30 cellular contexts compared by ENCODE assay signal in the genomic region with DNA sequence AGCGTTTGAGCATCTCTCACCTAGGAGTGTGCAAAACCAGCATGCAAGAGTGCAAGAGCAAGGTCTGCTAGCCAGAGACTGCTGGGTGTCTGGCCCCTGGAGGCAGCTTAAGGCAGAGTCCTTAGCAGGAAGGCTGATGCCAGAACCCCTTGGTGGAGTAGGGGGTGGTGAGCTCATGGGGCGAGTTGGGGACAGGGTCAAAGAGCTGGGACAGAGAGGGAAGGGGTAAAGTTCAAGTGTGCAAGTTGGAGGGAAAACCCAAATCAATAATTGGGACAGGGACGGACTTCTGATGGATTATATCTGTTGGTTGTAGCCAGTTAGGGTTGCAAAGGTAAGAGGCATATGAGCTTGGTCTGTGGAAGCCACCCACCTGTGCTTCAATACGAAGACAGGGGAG.
"Had no signal": no experiment of that assay in that cellular context is flagged by ENCODE, and none has a peak within 500 bp of the region (broad histone marks: within the 10 kb centered on the region; RNA-seq: fewer than 3 reads in every experiment).

No MANE protein-coding gene starts in this region.

- H3K9me3 Mint-ChIP-seq: activated CD4-positive, alpha-beta T cell treated with anti-CD3 and anti-CD28 coated beads, Interleukin-2, amount 10 ng/mL, durations not matched to agents 7 days and 5 days; activated naive CD4-positive, alpha-beta T cell treated with anti-CD3 and anti-CD28 coated beads, Interleukin-2, amount 10 ng/mL, durations not matched to agents 7 days and 5 days; activated naive CD8-positive, alpha-beta T cell treated with anti-CD3 and anti-CD28 coated beads, Interleukin-2, amount 10 ng/mL, durations not matched to agents 7 days and 5 days; activated T-cell treated with anti-CD3 and anti-CD28 coated beads, Interleukin-2, amount 50 U/mL, for 24 hours; endodermal cell had no signal

- H3K4me3 ChIP-seq: ascending aorta, breast epithelium, cardiac muscle cell, colonic mucosa, esophagus squamous epithelium, gastroesophageal sphincter had no signal

- H3K27ac ChIP-seq: ascending aorta, breast epithelium, cardiac muscle cell, colonic mucosa, esophagus squamous epithelium, gastroesophageal sphincter had no signal

- H3K36me3 ChIP-seq: ascending aorta, breast epithelium, cardiac muscle cell, colonic mucosa, esophagus squamous epithelium, gastroesophageal sphincter had no signal

- ATAC-seq: activated naive CD4-positive, alpha-beta T cell treated with anti-CD3 and anti-CD28 coated beads, Interleukin-2, amount 50 U/mL, for 72 hours; activated T-cell treated with anti-CD3 and anti-CD28 coated beads, Interleukin-2, amount 50 U/mL, for 72 hours; gastroesophageal sphincter; T-helper 17 cell had no signal

- H3K27me3 ChIP-seq: ascending aorta, breast epithelium, cardiac muscle cell, colonic mucosa, gastroesophageal sphincter had no signal

- H3K27me3 Mint-ChIP-seq: activated CD4-positive, alpha-beta memory T cell treated with anti-CD3 and anti-CD28 coated beads, Interleukin-2, amount 10 ng/mL, durations not matched to agents 7 days and 5 days; activated CD4-positive, alpha-beta T cell treated with anti-CD3 and anti-CD28 coated beads, Interleukin-2, amount 10 ng/mL, durations not matched to agents 7 days and 5 days; activated naive CD4-positive, alpha-beta T cell treated with anti-CD3 and anti-CD28 coated beads, Interleukin-2, amount 10 ng/mL, durations not matched to agents 7 days and 5 days; activated naive CD8-positive, alpha-beta T cell treated with anti-CD3 and anti-CD28 coated beads, Interleukin-2, amount 10 ng/mL, durations not matched to agents 7 days and 5 days had no signal

- DNase-seq: activated CD4-positive, alpha-beta memory T cell treated with anti-CD3 and anti-CD28 coated beads, Interleukin-2, amount 10 ng/mL, durations not matched to agents 7 days and 5 days; activated CD4-positive, alpha-beta T cell treated with anti-CD3 and anti-CD28 coated beads for 1 hour; activated CD4-positive, alpha-beta T cell treated with anti-CD3 and anti-CD28 coated beads for 4 hours; activated CD4-positive, alpha-beta T cell treated with anti-CD3 and anti-CD28 coated beads, Interleukin-2, amount 10 ng/mL, durations not matched to agents 7 days and 5 days; activated CD4-positive, alpha-beta T cell treated with anti-CD3 and anti-CD28 coated beads, Interleukin-2, amount 50 U/mL, for 4 hours; activated CD8-positive, alpha-beta memory T cell treated with anti-CD3 and anti-CD28 coated beads, Interleukin-2, amount 50 U/mL, for 48 hours; activated gamma-delta T cell; activated naive CD4-positive, alpha-beta T cell; activated naive CD4-positive, alpha-beta T cell treated with anti-CD3 and anti-CD28 coated beads, Interleukin-2, amount 10 ng/mL, durations not matched to agents 7 days and 5 days; activated naive CD8-positive, alpha-beta T cell treated with anti-CD3 and anti-CD28 coated beads, Interleukin-2, amount 10 ng/mL, durations not matched to agents 7 days and 5 days; activated T-cell treated with anti-CD3 and anti-CD28 coated beads for 4 hours; activated T-cell treated with anti-CD3 and anti-CD28 coated beads, Interleukin-2, amount 50 U/mL, for 24 hours; activated T-cell treated with anti-CD3 and anti-CD28 coated beads, Interleukin-2, amount 50 U/mL, for 72 hours; central memory CD4-positive, alpha-beta T cell; cerebellar nuclear complex; colonic mucosa; effector memory CD4-positive, alpha-beta T cell; endodermal cell; esophagus squamous epithelium; foreskin melanocyte; T-helper 1 cell; T-helper 17 cell; T1000 had no signal

- H3K27ac Mint-ChIP-seq: activated CD4-positive, alpha-beta memory T cell treated with anti-CD3 and anti-CD28 coated beads, Interleukin-2, amount 10 ng/mL, durations not matched to agents 7 days and 5 days; activated CD4-positive, alpha-beta T cell treated with anti-CD3 and anti-CD28 coated beads, Interleukin-2, amount 10 ng/mL, durations not matched to agents 7 days and 5 days; activated naive CD4-positive, alpha-beta T cell treated with anti-CD3 and anti-CD28 coated beads, Interleukin-2, amount 10 ng/mL, durations not matched to agents 7 days and 5 days; activated naive CD4-positive, alpha-beta T cell treated with anti-CD3 and anti-CD28 coated beads, Interleukin-2, amount 50 U/mL, for 72 hours; activated naive CD8-positive, alpha-beta T cell treated with anti-CD3 and anti-CD28 coated beads, Interleukin-2, amount 10 ng/mL, durations not matched to agents 7 days and 5 days; activated T-cell treated with anti-CD3 and anti-CD28 coated beads, Interleukin-2, amount 50 U/mL, for 24 hours; activated T-cell treated with anti-CD3 and anti-CD28 coated beads, Interleukin-2, amount 50 U/mL, for 72 hours; brain; endodermal cell; T-helper 17 cell; T-helper 2 cell treated with Interferon-gamma antibody and Interleukin-4, amounts not matched to agents 5 μg/mL and 100 μg/mL, for 36 hours had no signal

- H3K36me3 Mint-ChIP-seq: activated naive CD4-positive, alpha-beta T cell treated with anti-CD3 and anti-CD28 coated beads, Interleukin-2, amount 10 ng/mL, durations not matched to agents 7 days and 5 days; activated naive CD4-positive, alpha-beta T cell treated with anti-CD3 and anti-CD28 coated beads, Interleukin-2, amount 50 U/mL, for 72 hours; activated naive CD8-positive, alpha-beta T cell treated with anti-CD3 and anti-CD28 coated beads, Interleukin-2, amount 10 ng/mL, durations not matched to agents 7 days and 5 days; brain had no signal

- H3K4me1 Mint-ChIP-seq: activated CD4-positive, alpha-beta memory T cell treated with anti-CD3 and anti-CD28 coated beads, Interleukin-2, amount 10 ng/mL, durations not matched to agents 7 days and 5 days; activated CD4-positive, alpha-beta T cell treated with anti-CD3 and anti-CD28 coated beads, Interleukin-2, amount 10 ng/mL, durations not matched to agents 7 days and 5 days; activated naive CD4-positive, alpha-beta T cell treated with anti-CD3 and anti-CD28 coated beads, Interleukin-2, amount 10 ng/mL, durations not matched to agents 7 days and 5 days; activated naive CD8-positive, alpha-beta T cell treated with anti-CD3 and anti-CD28 coated beads, Interleukin-2, amount 10 ng/mL, durations not matched to agents 7 days and 5 days; T-helper 17 cell had no signal

- H3K4me3 Mint-ChIP-seq: activated CD4-positive, alpha-beta memory T cell treated with anti-CD3 and anti-CD28 coated beads, Interleukin-2, amount 10 ng/mL, durations not matched to agents 7 days and 5 days; activated CD4-positive, alpha-beta T cell treated with anti-CD3 and anti-CD28 coated beads, Interleukin-2, amount 10 ng/mL, durations not matched to agents 7 days and 5 days; activated naive CD4-positive, alpha-beta T cell treated with anti-CD3 and anti-CD28 coated beads, Interleukin-2, amount 10 ng/mL, durations not matched to agents 7 days and 5 days; activated naive CD8-positive, alpha-beta T cell treated with anti-CD3 and anti-CD28 coated beads, Interleukin-2, amount 10 ng/mL, durations not matched to agents 7 days and 5 days; activated T-cell treated with anti-CD3 and anti-CD28 coated beads, Interleukin-2, amount 50 U/mL, for 24 hours; activated T-cell treated with anti-CD3 and anti-CD28 coated beads, Interleukin-2, amount 50 U/mL, for 72 hours; brain; endodermal cell; T-helper 17 cell; T-helper 2 cell treated with Interferon-gamma antibody and Interleukin-4, amounts not matched to agents 5 μg/mL and 100 μg/mL, for 36 hours had no signal

- H3K9me3 ChIP-seq: ascending aorta, breast epithelium, colonic mucosa, esophagus squamous epithelium, gastroesophageal sphincter had no signal

- H3K4me1 ChIP-seq: ascending aorta, breast epithelium, colonic mucosa, esophagus squamous epithelium, gastroesophageal sphincter had no signal
